8 cellular contexts compared by ENCODE assay signal in the genomic region with DNA sequence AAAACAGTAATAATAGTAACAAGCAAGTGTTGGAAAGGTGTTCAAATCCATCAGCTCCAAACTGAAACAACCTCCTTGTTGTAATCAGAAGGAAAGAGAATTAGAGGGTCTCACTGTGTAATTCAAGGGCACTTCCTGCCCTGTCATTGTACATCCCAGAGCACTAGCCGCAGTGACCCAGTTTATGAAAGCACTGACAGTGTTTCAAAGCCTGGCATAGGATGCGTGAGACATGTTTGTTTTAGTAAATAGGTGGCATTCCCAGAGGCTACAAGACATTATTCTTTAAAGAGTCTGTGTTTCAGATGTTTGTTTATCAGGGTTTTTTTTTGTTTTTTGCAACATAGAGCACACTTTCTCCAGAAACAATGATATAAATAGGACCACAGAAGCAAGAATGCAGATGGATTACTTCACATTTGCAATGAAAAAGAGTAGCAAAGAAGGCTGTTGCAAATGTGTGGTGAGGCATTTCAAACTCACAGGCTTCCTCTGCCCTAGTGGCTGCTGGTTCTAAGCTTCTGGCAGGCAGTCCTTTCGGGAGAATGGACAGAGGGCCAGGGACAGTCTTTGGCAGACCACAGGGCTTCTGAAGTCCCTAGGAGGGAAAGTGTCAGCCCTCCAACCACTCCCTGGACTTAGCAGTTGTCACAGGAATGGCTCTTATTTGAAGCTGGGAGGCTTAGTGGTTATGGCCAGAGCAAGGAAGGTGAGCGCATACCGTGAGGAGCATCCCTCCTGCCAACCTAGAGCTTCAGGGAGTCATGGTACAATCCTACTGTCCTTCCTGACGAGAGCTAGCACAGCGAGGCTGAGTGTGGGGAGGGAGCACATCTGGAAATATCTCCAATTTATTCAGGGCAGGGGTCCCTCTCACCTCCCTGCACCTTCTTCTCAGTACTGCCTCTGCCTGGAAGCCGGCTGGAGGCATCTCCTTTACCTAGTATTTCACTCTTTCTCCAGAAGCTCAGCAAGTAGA. TPM values are rescaled to one million over a fixed set of nuclear protein-coding genes. Genes with fewer than 3 reads are reported as not detected.
A peak's percentile ranks its signal among the peaks of the same experiment; 100 is the strongest.
DNase-seq lines count a peak whose midpoint lies in the region; ATAC-seq and TF ChIP-seq lines count a peak whose summit lies in the region.

No MANE protein-coding gene starts in this region.

- H3K4me1 Mint-ChIP-seq in activated CD8-positive, alpha-beta T cell treated with anti-CD3 and anti-CD28 coated beads for 36 hours (ENCODE audit: low read depth): peaks cover 17% of the 10 kb centered on the region
- H3K4me1 Mint-ChIP-seq in natural killer cell treated with Interleukin-12 subunit alpha and Interleukin-12 subunit beta and Interleukin-15 and Interleukin-18, amount 100 ng/mL, for 72 hours (ENCODE audit: low read depth in 2 of 2): peaks cover 20 to 22% of the 10 kb centered on the region in 2 donors

- peak overlapping the region; percentile 51 for H3K4me3 Mint-ChIP-seq in activated CD8-positive, alpha-beta T cell treated with anti-CD3 and anti-CD28 coated beads for 36 hours
- peak overlapping the region; percentile 75 for H3K4me3 Mint-ChIP-seq in natural killer cell treated with Interleukin-12 subunit alpha and Interleukin-12 subunit beta and Interleukin-15 and Interleukin-18, amount 100 ng/mL, for 72 hours

- POLR2A ChIA-PET in activated CD8-positive, alpha-beta T cell treated with anti-CD3 and anti-CD28 coated beads for 36 hours (lab: Charles Lee): interaction anchor here (0.8 to 2.2 kb wide), 4 partner anchors 33 to 96 kb away, joined by 3 to 8 read pairs (median 4); partner anchors contain the start of gene SSR3

- peak overlapping the region; percentile 79 for H3K27ac Mint-ChIP-seq in activated CD8-positive, alpha-beta T cell treated with anti-CD3 and anti-CD28 coated beads for 36 hours
- H3K27ac Mint-ChIP-seq in natural killer cell treated with Interleukin-12 subunit alpha and Interleukin-12 subunit beta and Interleukin-15 and Interleukin-18, amount 100 ng/mL, for 72 hours: peak overlapping the region; percentile 67 to 81

- no peak for DNase-seq in activated CD8-positive, alpha-beta T cell treated with anti-CD3 and anti-CD28 coated beads for 36 hours
- no peak for DNase-seq in natural killer cell treated with Interleukin-12 subunit alpha and Interleukin-12 subunit beta and Interleukin-15 and Interleukin-18, amount 100 ng/mL, for 72 hours (ENCODE audit: low spot score)
- DNase-seq in OCI-M2 (lab: John Stamatoyannopoulos, UW; ENCODE audit: unreplicated experiment) (no peak), NCI-H1436 treated with DMSO at 0.1 percent for 48 hours (lab: John Stamatoyannopoulos, UW) (no peak), LoVo (ENCODE audit: low spot score) (no peak), NCI-H2029 treated with DMSO at 0.1 percent for 48 hours (lab: John Stamatoyannopoulos, UW) (no peak)

- TF ChIP-seq CTCF in activated CD8-positive, alpha-beta T cell treated with anti-CD3 and anti-CD28 coated beads for 36 hours (IDR thresholded peaks at IDR 0.05): no peak

- H3K9me3 Mint-ChIP-seq in activated CD8-positive, alpha-beta T cell treated with anti-CD3 and anti-CD28 coated beads for 36 hours: peaks cover 1% of the 10 kb centered on the region
- no peaks in the 10 kb centered on the region for H3K9me3 Mint-ChIP-seq in natural killer cell treated with Interleukin-12 subunit alpha and Interleukin-12 subunit beta and Interleukin-15 and Interleukin-18, amount 100 ng/mL, for 72 hours

- peaks cover 3% of the 10 kb centered on the region for H3K27me3 Mint-ChIP-seq in activated CD8-positive, alpha-beta T cell treated with anti-CD3 and anti-CD28 coated beads for 36 hours
- peaks cover 0 to 2% of the 10 kb centered on the region in 2 donors for H3K27me3 Mint-ChIP-seq in natural killer cell treated with Interleukin-12 subunit alpha and Interleukin-12 subunit beta and Interleukin-15 and Interleukin-18, amount 100 ng/mL, for 72 hours

- H3K36me3 Mint-ChIP-seq in activated CD8-positive, alpha-beta T cell treated with anti-CD3 and anti-CD28 coated beads for 36 hours (ENCODE audit: low read depth): no peaks in the 10 kb centered on the region
- peaks cover 5% of the 10 kb centered on the region for H3K36me3 Mint-ChIP-seq in natural killer cell treated with Interleukin-12 subunit alpha and Interleukin-12 subunit beta and Interleukin-15 and Interleukin-18, amount 100 ng/mL, for 72 hours

- CTCF ChIA-PET in activated CD8-positive, alpha-beta T cell treated with anti-CD3 and anti-CD28 coated beads for 36 hours (lab: Charles Lee): interaction anchor here (0.8 kb wide), 1 partner anchor 31 kb away, joined by 3 read pairs; no protein-coding TSS in a partner anchor

- intact Hi-C loops in activated CD8-positive, alpha-beta T cell treated with anti-CD3 and anti-CD28 coated beads for 36 hours (cut with micrococcal nuclease): no loop called here

- ATAC-seq in GM18498 (IDR thresholded peaks at IDR 0.05; ENCODE audit: unreplicated experiment) (peak; percentile 26), HG02588 (IDR thresholded peaks at IDR 0.05; ENCODE audit: unreplicated experiment) (peak; percentile 4)
- ATAC-seq in activated CD8-positive, alpha-beta T cell treated with anti-CD3 and anti-CD28 coated beads for 36 hours: peak; percentile 5
- peak; percentile 58 to 64 for ATAC-seq in natural killer cell treated with Interleukin-12 subunit alpha and Interleukin-12 subunit beta and Interleukin-15 and Interleukin-18, amount 100 ng/mL, for 72 hours

RNA-seq across cellular contexts. Expression of gene TIPARP, which starts 31.4 kb away (rescaled TPM):
- 10 to 100 TPM; 28.0 to 30.0 TPM for total RNA-seq in activated CD8-positive, alpha-beta T cell treated with anti-CD3 and anti-CD28 coated beads for 36 hours
- total RNA-seq in natural killer cell treated with Interleukin-12 subunit alpha and Interleukin-12 subunit beta and Interleukin-15 and Interleukin-18, amount 100 ng/mL, for 72 hours: 10 to 100 TPM; 35.9 to 38.0 TPM

Comparison
In these comparisons a context has a peak if more than half of its experiments do, and no peak if none do; other contexts are left out.
1. ATAC-seq: peak in every context shown above with its lines; median percentile 61 in natural killer cell treated with Interleukin-12 subunit alpha and Interleukin-12 subunit beta and Interleukin-15 and Interleukin-18, amount 100 ng/mL, for 72 hours; 26 in GM18498; 5 in activated CD8-positive, alpha-beta T cell treated with anti-CD3 and anti-CD28 coated beads for 36 hours; 4 in HG02588.